ENCODE assay signal across 25 cellular contexts in the genomic region with DNA sequence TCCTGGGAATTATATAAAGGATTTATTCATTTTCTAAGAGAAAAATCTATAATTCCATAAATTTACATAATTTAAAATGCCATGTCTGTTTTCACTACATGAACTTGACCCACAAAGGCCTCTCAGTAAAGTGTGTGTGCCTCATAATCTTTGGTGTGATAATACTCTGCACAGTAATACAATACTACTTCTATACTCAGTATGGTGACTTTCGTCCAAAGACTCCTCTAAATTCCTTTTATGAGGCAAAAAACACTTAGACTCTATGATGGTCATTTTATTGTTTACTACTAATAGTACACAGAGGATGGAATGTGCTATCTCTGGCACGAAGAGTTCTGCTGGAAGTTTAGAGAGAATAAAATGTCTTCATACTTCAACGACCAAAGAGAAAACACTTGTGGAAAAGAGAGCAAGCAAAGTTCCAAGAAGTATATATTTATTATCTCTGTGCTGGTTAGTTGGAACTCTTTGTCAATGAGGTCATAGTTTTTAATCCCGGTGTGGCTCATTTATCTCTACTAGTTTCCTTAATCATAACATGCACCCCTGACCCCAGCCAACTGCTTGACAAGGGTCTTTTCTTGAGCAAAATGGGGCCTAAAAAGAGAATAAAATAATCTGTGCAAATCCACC. TPM values are rescaled to one million over a fixed set of nuclear protein-coding genes. Genes with fewer than 3 reads are reported as not detected.
DNase-seq lines count a peak whose midpoint lies in the region; ATAC-seq, FAIRE-seq and TF ChIP-seq lines count a peak whose summit lies in the region.
"Had no signal": no experiment of that assay in that cellular context is flagged by ENCODE, and none has a peak within 500 bp of the region (broad histone marks: within the 10 kb centered on the region; RNA-seq: fewer than 3 reads in every experiment).

No MANE protein-coding gene starts in this region.

- H3K9me3 ChIP-seq in HepG2 (ENCODE audit: low read length) (no peaks in the 10 kb centered on the region), right lobe of liver (no peaks in the 10 kb centered on the region), K562 (replicated peaks; ENCODE audit: control insufficient read depth, insufficient read depth, low read depth, low read length) (no peaks in the 10 kb centered on the region), colonic mucosa (no peaks in the 10 kb centered on the region)
- H3K9me3 ChIP-seq: breast epithelium had no signal

- in situ Hi-C loops in HepG2 (cut with HindIII; ENCODE audit: extremely low pct_ligation_motif_present, low pct_unique_long_range_greater_than_20kb) (loop anchor here (10.0 kb wide), 1 partner anchor 516 kb away; no protein-coding TSS in a partner anchor), K562 (cut with MboI) (loop anchor here (5.0 kb wide), 1 partner anchor 159 kb away; no protein-coding TSS in a partner anchor)

- H3K27ac ChIP-seq in HepG2 (ENCODE audit: extremely low read length, insufficient read depth, low read length), result no peak overlapping the region
- no peak overlapping the region for H3K27ac ChIP-seq in right lobe of liver
- peak overlapping the region; percentile 21; the same call in 1 of the 3 replicates for H3K27ac ChIP-seq in K562 (ENCODE audit: extremely low read depth, low read depth, low read length)
- no peak overlapping the region for H3K27ac ChIP-seq in colonic mucosa
- H3K27ac ChIP-seq: breast epithelium, dorsolateral prefrontal cortex, HL-60 had no signal

- no peaks in the 10 kb centered on the region for H3K9me3 Mint-ChIP-seq in stimulated activated effector memory CD8-positive, alpha-beta T cell treated with anti-CD3 and anti-CD28 coated beads, Interleukin-12 subunit alpha, Interleukin-12 subunit beta, amount 100 ng/mL, for 72 hours
- H3K9me3 Mint-ChIP-seq: activated CD8-positive, alpha-beta T cell treated with anti-CD3 and anti-CD28 coated beads for 36 hours; activated naive CD4-positive, alpha-beta T cell treated with anti-CD3 and anti-CD28 coated beads, Interleukin-2, amount 50 U/mL, for 24 hours; activated T-cell treated with anti-CD3 and anti-CD28 coated beads, Interleukin-2, amount 50 U/mL, for 4 hours; CD4-positive, CD25-positive, alpha-beta regulatory T cell; stimulated activated naive B cell treated with anti-CD40 and anti-IgM and Interleukin-4, amounts not matched to agents 10 μg/mL and 1 μg/mL and 100 μg/mL, for 72 hours; T-helper 1 cell treated with Interleukin-12 subunit alpha and Interleukin-12 subunit beta and Interleukin-4 antibody, amounts not matched to agents 30 μg/mL and 1 μg/mL, for 36 hours; WTC11 had no signal

- H3K36me3 ChIP-seq in HepG2 (replicated peaks in 1 of 2; ENCODE audit: control insufficient read depth in 1 of 2, insufficient read depth in 2 of 2, low read length in 2 of 2) (no peaks in the 10 kb centered on the region), right lobe of liver (no peaks in the 10 kb centered on the region), K562 (ENCODE audit: control insufficient read depth, insufficient read depth, low read length) (no peaks in the 10 kb centered on the region), colonic mucosa (no peaks in the 10 kb centered on the region)
- H3K36me3 ChIP-seq: breast epithelium had no signal

- H3K9ac ChIP-seq in HepG2 (ENCODE audit: insufficient read depth, low read depth, low read length), result no peak overlapping the region
- no peak overlapping the region for H3K9ac ChIP-seq in K562 (ENCODE audit: insufficient read depth in 1 of 2, low read depth in 2 of 2, low read length in 2 of 2)
- no peak overlapping the region for H3K9ac ChIP-seq in colonic mucosa (ENCODE audit: low read depth in 2 of 2, low read length in 2 of 2)

- intact Hi-C loops in HepG2 (cut with micrococcal nuclease; ENCODE audit: unreplicated experiment), result no loop called here
- intact Hi-C loops in right lobe of liver (cut with DNase I), result loop anchor here in 1 of 2 donors (10.0 kb wide), 1 partner anchor 526 kb away; no protein-coding TSS in a partner anchor
- intact Hi-C loops in K562 (cut with micrococcal nuclease), result loop anchor here (2.0 kb wide), 1 partner anchor 90 kb away; no protein-coding TSS in a partner anchor
- intact Hi-C loops in colonic mucosa (cut with DNase I), result loop anchor here (5.0 to 10.0 kb wide), 2 partner anchors 159 to 526 kb away; no protein-coding TSS in a partner anchor

- TF ChIP-seq POLR2A in HepG2 (IDR thresholded peaks at IDR 0.05; ENCODE audit: insufficient read depth in 1 of 2, low read depth in 2 of 2, low read length in 2 of 2), result no peak
- no peak for TF ChIP-seq POLR2A in right lobe of liver (IDR thresholded peaks at IDR 0.05)
- TF ChIP-seq POLR2A in K562 (conservative IDR thresholded peaks at IDR 0.05), result no peak

- TF ChIP-seq EP300 in HepG2 (IDR thresholded peaks at IDR 0.05; ENCODE audit: low read depth in 2 of 2, low read length in 2 of 2), result no peak
- TF ChIP-seq EP300 in HepG2 (CRISPR knock-in tag; IDR thresholded peaks at IDR 0.05; ENCODE audit: borderline replicate concordance), result no peak
- no peak for TF ChIP-seq EP300 in K562 (IDR thresholded peaks at IDR 0.05; ENCODE audit: low read length)

- WGBS in HepG2 (ENCODE audit: low lambda C conversion rate), result 87% methylated on average over 4 of the region's 4 CpGs
- 52% methylated on average over 4 of the region's 4 CpGs for WGBS in right lobe of liver (ENCODE audit: insufficient coverage, low coverage, low lambda C conversion rate, missing lambda C conversion rate)
- 16% methylated on average over 4 of the region's 4 CpGs for WGBS in K562 (ENCODE audit: insufficient coverage, low coverage, missing lambda C conversion rate)

- TF ChIP-seq RAD21 in HepG2 (CRISPR knock-in tag; IDR thresholded peaks at IDR 0.05), result no peak
- TF ChIP-seq RAD21 in K562 (CRISPR knock-in tag; conservative IDR thresholded peaks at IDR 0.05 in 1 of 2, IDR thresholded peaks at IDR 0.05 in 1 of 2), result no peak

- H3K4me2 ChIP-seq in HepG2 (ENCODE audit: low read depth, low read length) (no peak overlapping the region), K562 (ENCODE audit: insufficient read depth, low read length) (no peak overlapping the region)

- H3K79me2 ChIP-seq in HepG2 (ENCODE audit: insufficient read depth, low read length), result no peaks in the 10 kb centered on the region
- no peaks in the 10 kb centered on the region for H3K79me2 ChIP-seq in K562 (ENCODE audit: control insufficient read depth, insufficient read depth, low read length)

- no TSS peak for BruUV-seq in HepG2 (replicated peaks; lab: Mats Ljungman, UMichigan)
- BruUV-seq in K562 (replicated peaks; lab: Mats Ljungman, UMichigan), result no TSS peak

- DNase-seq in HepG2 (ENCODE audit: low spot score) (no peak), right lobe of liver (no peak), K562 (ENCODE audit: extremely low read depth in 1 of 4, low spot score in 3 of 4) (no peak), iris pigment epithelial cell (ENCODE audit: low read depth) (peak; percentile 58), GF-D8 (lab: John Stamatoyannopoulos, UW) (no peak), NCI-H2081 treated with DMSO at 0.1 percent for 48 hours (lab: John Stamatoyannopoulos, UW) (no peak), colonic mucosa (no peak)
- DNase-seq in stimulated activated effector memory CD8-positive, alpha-beta T cell treated with anti-CD3 and anti-CD28 coated beads, Interleukin-12 subunit alpha, Interleukin-12 subunit beta, amount 100 ng/mL, for 72 hours (ENCODE audit: low spot score in 2 of 2), result no peak
- DNase-seq: activated CD8-positive, alpha-beta T cell treated with anti-CD3 and anti-CD28 coated beads for 36 hours; activated T-cell treated with anti-CD3 and anti-CD28 coated beads, Interleukin-2, amount 50 U/mL, for 4 hours; CD4-positive, CD25-positive, alpha-beta regulatory T cell; dorsolateral prefrontal cortex; NCI-H2081; NCI-H524; SIG-M5; stimulated activated CD4-positive, alpha-beta T cell treated with anti-CD3 and anti-CD28 coated beads, Interleukin-15, amount 100 ng/mL, for 24 hours; stimulated activated naive B cell treated with anti-CD40 and anti-IgM and Interleukin-4, amounts not matched to agents 10 μg/mL and 1 μg/mL and 100 μg/mL, for 72 hours; trophoblast cell had no signal

- FAIRE-seq in HepG2 (lab: Jason Lieb, UNC) (no peak), K562 (lab: Jason Lieb, UNC) (no peak)
- FAIRE-seq: A204.1, H1 had no signal

- ATAC-seq in HepG2 (no peak), right lobe of liver (no peak), K562 (peak; percentile 56; the same call in 2 of the 3 replicates)
- no peak for ATAC-seq in stimulated activated effector memory CD8-positive, alpha-beta T cell treated with anti-CD3 and anti-CD28 coated beads, Interleukin-12 subunit alpha, Interleukin-12 subunit beta, amount 100 ng/mL, for 72 hours
- ATAC-seq: activated CD8-positive, alpha-beta T cell treated with anti-CD3 and anti-CD28 coated beads for 36 hours; activated T-cell treated with anti-CD3 and anti-CD28 coated beads, Interleukin-2, amount 50 U/mL, for 4 hours; stimulated activated naive B cell treated with anti-CD40 and anti-IgM and Interleukin-4, amounts not matched to agents 10 μg/mL and 1 μg/mL and 100 μg/mL, for 72 hours; WTC11 had no signal

- H3K27me3 ChIP-seq in HepG2 (ENCODE audit: control insufficient read depth in 1 of 2, insufficient read depth in 2 of 2, low read length in 2 of 2), result no peaks in the 10 kb centered on the region
- H3K27me3 ChIP-seq in right lobe of liver, result no peaks in the 10 kb centered on the region
- H3K27me3 ChIP-seq in K562 (ENCODE audit: control insufficient read depth in 2 of 2, insufficient read depth in 2 of 2, low read length in 2 of 2), result no peaks in the 10 kb centered on the region
- H3K27me3 ChIP-seq in colonic mucosa, result no peaks in the 10 kb centered on the region
- H3K27me3 ChIP-seq: breast epithelium, dorsolateral prefrontal cortex had no signal

- CTCF ChIA-PET in HepG2 (lab: Yijun Ruan, JAX; ENCODE audit: low intra/inter-chr PET ratio, low total read pairs), result no interaction called here
- CTCF ChIA-PET in K562 (lab: Yijun Ruan, JAX; ENCODE audit: low intra/inter-chr PET ratio), result interaction anchor here (0.6 to 3.8 kb wide), 2 partner anchors 18 to 161 kb away, joined by 7 to 27 read pairs; no protein-coding TSS in a partner anchor

- no peaks in the 10 kb centered on the region for H3K4me1 Mint-ChIP-seq in stimulated activated effector memory CD8-positive, alpha-beta T cell treated with anti-CD3 and anti-CD28 coated beads, Interleukin-12 subunit alpha, Interleukin-12 subunit beta, amount 100 ng/mL, for 72 hours
- H3K4me1 Mint-ChIP-seq: activated naive CD4-positive, alpha-beta T cell treated with anti-CD3 and anti-CD28 coated beads, Interleukin-2, amount 50 U/mL, for 24 hours; stimulated activated naive B cell treated with anti-CD40 and anti-IgM and Interleukin-4, amounts not matched to agents 10 μg/mL and 1 μg/mL and 100 μg/mL, for 72 hours had no signal

- no peaks in the 10 kb centered on the region for H3K9me1 ChIP-seq in K562 (ENCODE audit: control insufficient read depth, insufficient read depth, low read length)

- no peaks in the 10 kb centered on the region for H3K36me3 Mint-ChIP-seq in stimulated activated effector memory CD8-positive, alpha-beta T cell treated with anti-CD3 and anti-CD28 coated beads, Interleukin-12 subunit alpha, Interleukin-12 subunit beta, amount 100 ng/mL, for 72 hours
- H3K36me3 Mint-ChIP-seq: activated naive CD4-positive, alpha-beta T cell treated with anti-CD3 and anti-CD28 coated beads, Interleukin-2, amount 50 U/mL, for 24 hours; CD4-positive, CD25-positive, alpha-beta regulatory T cell; stimulated activated naive B cell treated with anti-CD40 and anti-IgM and Interleukin-4, amounts not matched to agents 10 μg/mL and 1 μg/mL and 100 μg/mL, for 72 hours; WTC11 had no signal

- no peak overlapping the region for H3K27ac Mint-ChIP-seq in stimulated activated effector memory CD8-positive, alpha-beta T cell treated with anti-CD3 and anti-CD28 coated beads, Interleukin-12 subunit alpha, Interleukin-12 subunit beta, amount 100 ng/mL, for 72 hours
- H3K27ac Mint-ChIP-seq: activated CD8-positive, alpha-beta T cell treated with anti-CD3 and anti-CD28 coated beads for 36 hours; activated naive CD4-positive, alpha-beta T cell treated with anti-CD3 and anti-CD28 coated beads, Interleukin-2, amount 50 U/mL, for 24 hours; CD4-positive, CD25-positive, alpha-beta regulatory T cell; stimulated activated naive B cell treated with anti-CD40 and anti-IgM and Interleukin-4, amounts not matched to agents 10 μg/mL and 1 μg/mL and 100 μg/mL, for 72 hours; T-helper 1 cell treated with Interleukin-12 subunit alpha and Interleukin-12 subunit beta and Interleukin-4 antibody, amounts not matched to agents 30 μg/mL and 1 μg/mL, for 36 hours; WTC11 had no signal

- no peak for TF ChIP-seq CTCF in HepG2 (CRISPR knock-in tag; IDR thresholded peaks at IDR 0.05)
- TF ChIP-seq CTCF in right lobe of liver (IDR thresholded peaks at IDR 0.05), result no peak
- no peak for TF ChIP-seq CTCF in K562 (IDR thresholded peaks at IDR 0.05 in 2 of 3, conservative IDR thresholded peaks at IDR 0.05 in 1 of 3; ENCODE audit: insufficient read depth in 2 of 3, low read depth in 1 of 3, low read length in 3 of 3)
- TF ChIP-seq CTCF in colonic mucosa (IDR thresholded peaks at IDR 0.05), result no peak

- POLR2A ChIA-PET in HepG2 (lab: Yijun Ruan, JAX) (no interaction called here), K562 (lab: Yijun Ruan, JAX) (no interaction called here)

- H3K4me3 ChIP-seq in HepG2 (replicated peaks in 1 of 3; ENCODE audit: insufficient read depth in 1 of 3, low read depth in 2 of 3, low read length in 3 of 3), result no peak overlapping the region
- no peak overlapping the region for H3K4me3 ChIP-seq in right lobe of liver
- no peak overlapping the region for H3K4me3 ChIP-seq in K562
- no peak overlapping the region for H3K4me3 ChIP-seq in colonic mucosa
- H3K4me3 ChIP-seq: breast epithelium, dorsolateral prefrontal cortex had no signal

- H2AFZ ChIP-seq in HepG2 (ENCODE audit: low read length) (no peak overlapping the region), K562 (ENCODE audit: low read depth, low read length) (peak overlapping the region; percentile 71; the same call in 1 of the 2 replicates)

- H3K4me1 ChIP-seq in HepG2 (ENCODE audit: insufficient read depth, low read length) (peaks cover 5% of the 10 kb centered on the region; the same call in 1 of the 2 replicates), right lobe of liver (no peaks in the 10 kb centered on the region), K562 (replicated peaks in 1 of 2; ENCODE audit: control insufficient read depth in 2 of 2, insufficient read depth in 2 of 2, low read length in 2 of 2) (no peaks in the 10 kb centered on the region; a peak in 1 of 5 replicates), colonic mucosa (no peaks in the 10 kb centered on the region)
- H3K4me1 ChIP-seq: breast epithelium had no signal

- no peak overlapping the region for H3K4me3 Mint-ChIP-seq in stimulated activated effector memory CD8-positive, alpha-beta T cell treated with anti-CD3 and anti-CD28 coated beads, Interleukin-12 subunit alpha, Interleukin-12 subunit beta, amount 100 ng/mL, for 72 hours
- H3K4me3 Mint-ChIP-seq: activated CD8-positive, alpha-beta T cell treated with anti-CD3 and anti-CD28 coated beads for 36 hours; activated naive CD4-positive, alpha-beta T cell treated with anti-CD3 and anti-CD28 coated beads, Interleukin-2, amount 50 U/mL, for 24 hours; activated T-cell treated with anti-CD3 and anti-CD28 coated beads, Interleukin-2, amount 50 U/mL, for 4 hours; CD4-positive, CD25-positive, alpha-beta regulatory T cell; stimulated activated naive B cell treated with anti-CD40 and anti-IgM and Interleukin-4, amounts not matched to agents 10 μg/mL and 1 μg/mL and 100 μg/mL, for 72 hours; T-helper 1 cell treated with Interleukin-12 subunit alpha and Interleukin-12 subunit beta and Interleukin-4 antibody, amounts not matched to agents 30 μg/mL and 1 μg/mL, for 36 hours; WTC11 had no signal

- no peaks in the 10 kb centered on the region for H4K20me1 ChIP-seq in HepG2 (ENCODE audit: insufficient read depth, low read length)
- H4K20me1 ChIP-seq in K562 (replicated peaks; ENCODE audit: control insufficient read depth, insufficient read depth, low read length), result no peaks in the 10 kb centered on the region

RNA-seq across cellular contexts. Expression of a gene that starts 7.4 kb away (rescaled TPM):
- 43.6 and 53.0 TPM in 2 replicates for total RNA-seq in HepG2 (2016; rRNA removed; fragmentation: Illumina TruSeq; extraction: Trizol)
- total RNA-seq in HepG2 (2016; cell fraction: cytosol; rRNA removed; fragmentation: Illumina TruSeq; extraction: Trizol; ENCODE audit: low read depth), result 7.4 and 8.8 TPM in 2 replicates
- total RNA-seq in HepG2 (2016; cell fraction: insoluble cytoplasmic fraction; rRNA removed; fragmentation: Illumina TruSeq; extraction: Trizol), result 43.7 and 51.2 TPM in 2 replicates
- 10.1 and 11.1 TPM in 2 replicates for total RNA-seq in HepG2 (2016; cell fraction: membrane; rRNA removed; fragmentation: Illumina TruSeq; extraction: Trizol)
- total RNA-seq in HepG2 (2016; cell fraction: nucleus; rRNA removed; fragmentation: Illumina TruSeq; extraction: Trizol), result 71.1 and 72.8 TPM in 2 replicates
- polyA plus RNA-seq in HepG2 (2011; rRNA removed), result 16.8 and 21.5 TPM in 2 replicates
- polyA plus RNA-seq in HepG2 (2011; cell fraction: cytosol; rRNA removed), result 8.6 and 13.6 TPM in 2 replicates
- 17.7 and 23.0 TPM in 2 replicates for polyA plus RNA-seq in HepG2 (2011; cell fraction: nucleus; rRNA removed)
- 27.3 and 36.2 TPM in 2 replicates for polyA plus RNA-seq in HepG2 (2012)
- 3.0 and 3.5 TPM in 2 replicates for polyA plus RNA-seq in HepG2 (2016; cell fraction: cytosol; fragmentation: Illumina TruSeq; extraction: Trizol; ENCODE audit: low read depth)
- 49.9 and 56.7 TPM in 2 replicates for polyA plus RNA-seq in HepG2 (2016; cell fraction: insoluble cytoplasmic fraction; fragmentation: Illumina TruSeq; extraction: Trizol; ENCODE audit: low read depth)
- polyA plus RNA-seq in HepG2 (2016; cell fraction: membrane; fragmentation: Illumina TruSeq; extraction: Trizol; ENCODE audit: low read depth), result 6.4 and 6.9 TPM in 2 replicates
- polyA plus RNA-seq in HepG2 (2016; cell fraction: nucleus; fragmentation: Illumina TruSeq; extraction: Trizol; ENCODE audit: insufficient read depth, low read depth), result 52.1 and 58.8 TPM in 2 replicates
- 33.2 and 45.3 TPM in 2 replicates for polyA minus RNA-seq in HepG2 (2011; rRNA and poly(A)+ RNA removed; ENCODE audit: low replicate concordance)
- 12.4 and 13.6 TPM in 2 replicates for polyA minus RNA-seq in HepG2 (2011; cell fraction: cytosol; rRNA and poly(A)+ RNA removed)
- polyA minus RNA-seq in HepG2 (2011; cell fraction: nucleus; rRNA and poly(A)+ RNA removed), result 158 and 171 TPM in 2 replicates
- 10 to 100 TPM; 11.5 to 14.0 (median 12.0) TPM for total RNA-seq in right lobe of liver
- 54.9 and 143 TPM in 2 replicates for total RNA-seq in K562 (2011; cell fraction: chromatin; rRNA removed; ENCODE audit: low replicate concordance)
- total RNA-seq in K562 (2011; cell fraction: nucleolus; rRNA removed), result 31.2 and 37.0 TPM in 2 replicates
- 72.7 and 85.7 TPM in 2 replicates for total RNA-seq in K562 (2011; cell fraction: nucleoplasm; rRNA removed)
- 33.6 and 37.0 TPM in 2 replicates for total RNA-seq in K562 (2014; rRNA removed)
- total RNA-seq in K562 (2014; rRNA removed; fragmentation: Illumina TruSeq; extraction: Trizol), result 53.7 and 66.3 TPM in 2 replicates
- 46.1 and 47.7 TPM in 2 replicates for total RNA-seq in K562 (2015; rRNA removed; fragmentation: Illumina TruSeq; extraction: Trizol)
- total RNA-seq in K562 (2021), result 47.8 and 60.7 TPM in 2 replicates
- 61.7 and 63.8 TPM in 2 replicates for polyA plus RNA-seq in K562 (2011; rRNA removed)
- polyA plus RNA-seq in K562 (2011; cell fraction: cytosol; rRNA removed), result 9.8 and 29.4 TPM in 2 replicates
- polyA plus RNA-seq in K562 (2011; cell fraction: nucleus; rRNA removed), result 102 and 157 TPM in 2 replicates
- polyA plus RNA-seq in K562 (2012), result 47.3 and 108 TPM in 2 replicates
- 55.6 and 61.0 TPM in 2 replicates for polyA plus RNA-seq in K562 (2014; fragmentation: Illumina TruSeq; extraction: Trizol)
- 10 to 100 TPM; 71.1 to 83.3 TPM for polyA plus RNA-seq in K562 (2014; fragmentation: Nextera tagmentation; extraction: Ambion mirVana)
- 101 and 111 TPM in 2 replicates for polyA plus RNA-seq in K562 (2014; rRNA removed)
- 57.6 and 60.5 TPM in 2 replicates for polyA minus RNA-seq in K562 (2011; rRNA and poly(A)+ RNA removed)
- polyA minus RNA-seq in K562 (2011; cell fraction: cytosol; rRNA and poly(A)+ RNA removed), result 9.4 and 11.6 TPM in 2 replicates
- polyA minus RNA-seq in K562 (2011; cell fraction: nucleus; rRNA and poly(A)+ RNA removed), result 90.7 and 164 TPM in 2 replicates
- total RNA-seq in colonic mucosa, result 10 to 100 TPM; 22.9 to 29.9 TPM
